ENCODE assay signal across 14 cellular contexts in the genomic region with DNA sequence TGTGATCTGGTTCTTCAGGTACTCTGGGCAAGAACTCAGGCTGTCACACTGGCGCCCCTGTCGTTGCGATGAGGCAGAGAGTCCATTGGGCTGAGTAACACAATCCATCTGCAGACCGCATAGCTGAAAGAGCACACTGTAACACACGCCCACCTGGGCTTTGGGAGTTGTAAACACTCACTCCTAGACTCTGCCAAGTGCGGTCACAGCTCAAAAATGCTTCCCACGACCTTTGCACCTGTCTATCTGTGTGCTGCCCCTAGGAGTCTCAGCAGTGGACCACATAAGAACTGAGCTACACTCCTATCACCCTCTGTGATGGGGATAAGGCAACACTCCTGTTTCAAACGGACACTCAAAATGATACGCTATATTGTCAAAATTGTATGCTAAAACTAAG.
"Had no signal": no experiment of that assay in that cellular context is flagged by ENCODE, and none has a peak within 500 bp of the region (broad histone marks: within the 10 kb centered on the region; RNA-seq: fewer than 3 reads in every experiment).

No MANE protein-coding gene starts in this region.

- ATAC-seq: activated CD8-positive, alpha-beta memory T cell treated with anti-CD3 and anti-CD28 coated beads, Interleukin-2, amount 10 ng/mL, durations not matched to agents 7 days and 5 days; activated naive CD4-positive, alpha-beta T cell treated with anti-CD3 and anti-CD28 coated beads, Interleukin-2, amount 50 U/mL, for 72 hours had no signal

- H3K9me3 ChIP-seq: esophagus muscularis mucosa, ovary, testis had no signal

- H3K27me3 ChIP-seq: brain microvascular endothelial cell, esophagus muscularis mucosa, ovary, testis had no signal

- DNase-seq: activated CD4-positive, alpha-beta T cell treated with anti-CD3 and anti-CD28 coated beads, Interleukin-2, amount 50 U/mL, for 48 hours; activated CD4-positive, CD25-positive, alpha-beta regulatory T cell treated with anti-CD3 and anti-CD28 coated beads, Interleukin-2, amount 50 U/mL, for 72 hours; activated CD8-positive, alpha-beta memory T cell treated with anti-CD3 and anti-CD28 coated beads, Interleukin-2, amount 10 ng/mL, durations not matched to agents 7 days and 5 days; activated effector memory CD4-positive, alpha-beta T cell treated with Interleukin-2 at 50 U/mL for 16 hours; activated T-cell treated with anti-CD3 and anti-CD28 coated beads, Interleukin-2, amount 50 U/mL, for 24 hours; brain microvascular endothelial cell; cerebellar nuclear complex; foreskin fibroblast; glutamatergic neuron; ovary; stimulated activated CD4-positive, alpha-beta T cell treated with anti-CD3 and anti-CD28 coated beads, Interleukin-4, amount 100 ng/mL, for 1 hour; testis had no signal

- H3K4me1 ChIP-seq: esophagus muscularis mucosa, testis had no signal

- H3K36me3 ChIP-seq: brain microvascular endothelial cell, esophagus muscularis mucosa, ovary had no signal

- H3K4me3 ChIP-seq: esophagus muscularis mucosa, ovary had no signal

- H3K27ac ChIP-seq: brain microvascular endothelial cell, esophagus muscularis mucosa, ovary, testis had no signal
